Comparison of ENCODE assay signal across 1 cellular context in the genomic region with DNA sequence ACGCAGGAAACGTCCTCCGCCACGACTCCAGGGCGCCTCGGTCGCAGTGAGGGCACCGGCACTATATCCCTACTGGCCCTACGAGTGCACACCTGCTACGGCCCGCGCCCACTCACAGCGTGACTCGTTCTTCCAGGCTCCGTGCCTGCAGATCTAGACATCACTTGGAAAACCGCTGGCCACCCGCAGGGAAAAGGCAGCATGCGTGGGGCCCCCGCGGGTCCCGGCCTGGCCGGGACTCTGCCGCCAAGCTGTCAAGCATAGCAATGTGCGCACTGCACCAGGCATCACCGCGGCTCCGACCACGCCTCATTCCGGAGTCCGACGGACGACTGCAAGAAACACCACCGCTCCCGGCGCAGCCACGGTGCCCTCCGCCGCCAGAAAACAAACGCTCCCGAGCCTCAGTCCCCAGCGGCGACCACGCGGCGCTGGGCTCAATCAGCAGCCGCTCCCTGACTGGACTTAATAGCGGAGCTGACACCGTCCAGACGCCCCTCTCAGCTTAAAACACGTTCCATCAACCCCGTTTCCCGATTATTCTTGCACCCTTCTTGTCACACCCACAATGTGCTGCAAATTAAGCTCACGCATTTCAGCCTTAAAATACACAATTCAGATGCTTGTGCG.
A peak's percentile ranks its signal among the peaks of the same experiment; 100 is the strongest.
TF ChIP-seq lines count a peak whose summit lies in the region.

No MANE protein-coding gene starts in this region.

TF ChIP-seq in HepG2, 621 proteins besides CTCF, POLR2A, EP300 and RAD21 (continued from another document and continues in another):
- TF ChIP-seq, protein P1, sequence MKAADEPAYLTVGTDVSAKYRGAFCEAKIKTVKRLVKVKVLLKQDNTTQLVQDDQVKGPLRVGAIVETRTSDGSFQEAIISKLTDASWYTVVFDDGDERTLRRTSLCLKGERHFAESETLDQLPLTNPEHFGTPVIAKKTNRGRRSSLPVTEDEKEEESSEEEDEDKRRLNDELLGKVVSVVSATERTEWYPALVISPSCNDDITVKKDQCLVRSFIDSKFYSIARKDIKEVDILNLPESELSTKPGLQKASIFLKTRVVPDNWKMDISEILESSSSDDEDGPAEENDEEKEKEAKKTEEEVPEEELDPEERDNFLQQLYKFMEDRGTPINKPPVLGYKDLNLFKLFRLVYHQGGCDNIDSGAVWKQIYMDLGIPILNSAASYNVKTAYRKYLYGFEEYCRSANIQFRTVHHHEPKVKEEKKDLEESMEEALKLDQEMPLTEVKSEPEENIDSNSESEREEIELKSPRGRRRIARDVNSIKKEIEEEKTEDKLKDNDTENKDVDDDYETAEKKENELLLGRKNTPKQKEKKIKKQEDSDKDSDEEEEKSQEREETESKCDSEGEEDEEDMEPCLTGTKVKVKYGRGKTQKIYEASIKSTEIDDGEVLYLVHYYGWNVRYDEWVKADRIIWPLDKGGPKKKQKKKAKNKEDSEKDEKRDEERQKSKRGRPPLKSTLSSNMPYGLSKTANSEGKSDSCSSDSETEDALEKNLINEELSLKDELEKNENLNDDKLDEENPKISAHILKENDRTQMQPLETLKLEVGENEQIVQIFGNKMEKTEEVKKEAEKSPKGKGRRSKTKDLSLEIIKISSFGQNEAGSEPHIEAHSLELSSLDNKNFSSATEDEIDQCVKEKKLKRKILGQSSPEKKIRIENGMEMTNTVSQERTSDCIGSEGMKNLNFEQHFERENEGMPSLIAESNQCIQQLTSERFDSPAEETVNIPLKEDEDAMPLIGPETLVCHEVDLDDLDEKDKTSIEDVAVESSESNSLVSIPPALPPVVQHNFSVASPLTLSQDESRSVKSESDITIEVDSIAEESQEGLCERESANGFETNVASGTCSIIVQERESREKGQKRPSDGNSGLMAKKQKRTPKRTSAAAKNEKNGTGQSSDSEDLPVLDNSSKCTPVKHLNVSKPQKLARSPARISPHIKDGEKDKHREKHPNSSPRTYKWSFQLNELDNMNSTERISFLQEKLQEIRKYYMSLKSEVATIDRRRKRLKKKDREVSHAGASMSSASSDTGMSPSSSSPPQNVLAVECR (CRISPR knock-in tag; IDR thresholded peaks at IDR 0.05; ENCODE audit: borderline replicate concordance) = peak; percentile 76; the same call in 1 of the 2 replicates
- TF ChIP-seq ZNF713 (CRISPR knock-in tag; IDR thresholded peaks at IDR 0.05) (no peak), ZSCAN21 (CRISPR knock-in tag; IDR thresholded peaks at IDR 0.05; ENCODE audit: borderline replicate concordance) (no peak), MAF1 (CRISPR knock-in tag; IDR thresholded peaks at IDR 0.05; ENCODE audit: borderline replicate concordance) (no peak), ZMAT3 (CRISPR knock-in tag; conservative IDR thresholded peaks at IDR 0.05) (0 out of 2 replicates have a peak, but pooled peaks have one; percentile 71), FOXC1 (CRISPR knock-in tag; IDR thresholded peaks at IDR 0.05; ENCODE audit: borderline replicate concordance) (0 out of 2 replicates have a peak, but pooled peaks have one; percentile 25), FOXM1 (CRISPR knock-in tag; IDR thresholded peaks at IDR 0.05) (no peak), ZNF891 (CRISPR knock-in tag; IDR thresholded peaks at IDR 0.05) (0 out of 2 replicates have a peak, but pooled peaks have one; percentile 42), MED13 (CRISPR knock-in tag; IDR thresholded peaks at IDR 0.05) (peak; percentile 25; the same call in 1 of the 2 replicates), ZFY (CRISPR knock-in tag; IDR thresholded peaks at IDR 0.05) (peak; percentile 12; the same call in 1 of the 2 replicates), ZNF777 (CRISPR knock-in tag; IDR thresholded peaks at IDR 0.05) (peak; percentile 72; the same call in 1 of the 2 replicates), DMAP1 (CRISPR knock-in tag; IDR thresholded peaks at IDR 0.05) (no peak), HNF4G (IDR thresholded peaks at IDR 0.05; ENCODE audit: borderline replicate concordance, low read depth, low read length) (no peak), HNF4G (CRISPR knock-in tag; IDR thresholded peaks at IDR 0.05; ENCODE audit: borderline replicate concordance, low read depth) (peak; percentile 20; the same call in 1 of the 2 replicates), MXD4 (CRISPR knock-in tag; IDR thresholded peaks at IDR 0.05) (peak; percentile 83), ZNF335 (CRISPR knock-in tag; IDR thresholded peaks at IDR 0.05) (no peak), YEATS4 (CRISPR knock-in tag; IDR thresholded peaks at IDR 0.05; ENCODE audit: borderline replicate concordance) (0 out of 2 replicates have a peak, but pooled peaks have one; percentile 14), REXO4 (CRISPR knock-in tag; IDR thresholded peaks at IDR 0.05; ENCODE audit: borderline replicate concordance) (no peak), ZNF792 (CRISPR knock-in tag; IDR thresholded peaks at IDR 0.05) (0 out of 2 replicates have a peak, but pooled peaks have one; percentile 37), FOXA1 (IDR thresholded peaks at IDR 0.05) (no peak), FOXA1 (CRISPR knock-in tag; IDR thresholded peaks at IDR 0.05) (no peak), KDM2A (CRISPR knock-in tag; IDR thresholded peaks at IDR 0.05; ENCODE audit: borderline replicate concordance, low read depth) (peak; percentile 39; the same call in 1 of the 2 replicates), ZFX (CRISPR knock-in tag; IDR thresholded peaks at IDR 0.05; ENCODE audit: low read depth) (peak; percentile 38; the same call in 1 of the 2 replicates), ZFP90 (CRISPR knock-in tag; IDR thresholded peaks at IDR 0.05; ENCODE audit: borderline replicate concordance) (0 out of 2 replicates have a peak, but pooled peaks have one; percentile 71), BHLHE40 (IDR thresholded peaks at IDR 0.05; ENCODE audit: low read length) (no peak), ZNF605 (CRISPR knock-in tag; IDR thresholded peaks at IDR 0.05) (0 out of 2 replicates have a peak, but pooled peaks have one; percentile 38), ZNF205 (CRISPR knock-in tag; IDR thresholded peaks at IDR 0.05) (no peak), ZNF547 (CRISPR knock-in tag; IDR thresholded peaks at IDR 0.05) (peak; percentile 38; the same call in 1 of the 2 replicates), AGO2 (optimal IDR thresholded peaks at IDR 0.05; ENCODE audit: low read depth, low read length) (peak; percentile 17), ASH2L (IDR thresholded peaks at IDR 0.05; ENCODE audit: insufficient read length, low read depth, low read length) (peak; percentile 22), TAF1 (CRISPR knock-in tag; IDR thresholded peaks at IDR 0.05) (peak; percentile 35)
- TF ChIP-seq, protein P2, sequence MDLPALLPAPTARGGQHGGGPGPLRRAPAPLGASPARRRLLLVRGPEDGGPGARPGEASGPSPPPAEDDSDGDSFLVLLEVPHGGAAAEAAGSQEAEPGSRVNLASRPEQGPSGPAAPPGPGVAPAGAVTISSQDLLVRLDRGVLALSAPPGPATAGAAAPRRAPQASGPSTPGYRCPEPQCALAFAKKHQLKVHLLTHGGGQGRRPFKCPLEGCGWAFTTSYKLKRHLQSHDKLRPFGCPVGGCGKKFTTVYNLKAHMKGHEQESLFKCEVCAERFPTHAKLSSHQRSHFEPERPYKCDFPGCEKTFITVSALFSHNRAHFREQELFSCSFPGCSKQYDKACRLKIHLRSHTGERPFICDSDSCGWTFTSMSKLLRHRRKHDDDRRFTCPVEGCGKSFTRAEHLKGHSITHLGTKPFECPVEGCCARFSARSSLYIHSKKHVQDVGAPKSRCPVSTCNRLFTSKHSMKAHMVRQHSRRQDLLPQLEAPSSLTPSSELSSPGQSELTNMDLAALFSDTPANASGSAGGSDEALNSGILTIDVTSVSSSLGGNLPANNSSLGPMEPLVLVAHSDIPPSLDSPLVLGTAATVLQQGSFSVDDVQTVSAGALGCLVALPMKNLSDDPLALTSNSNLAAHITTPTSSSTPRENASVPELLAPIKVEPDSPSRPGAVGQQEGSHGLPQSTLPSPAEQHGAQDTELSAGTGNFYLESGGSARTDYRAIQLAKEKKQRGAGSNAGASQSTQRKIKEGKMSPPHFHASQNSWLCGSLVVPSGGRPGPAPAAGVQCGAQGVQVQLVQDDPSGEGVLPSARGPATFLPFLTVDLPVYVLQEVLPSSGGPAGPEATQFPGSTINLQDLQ (CRISPR knock-in tag; IDR thresholded peaks at IDR 0.05) = 0 out of 2 replicates have a peak, but pooled peaks have one; percentile 38
- TF ChIP-seq, protein P3, sequence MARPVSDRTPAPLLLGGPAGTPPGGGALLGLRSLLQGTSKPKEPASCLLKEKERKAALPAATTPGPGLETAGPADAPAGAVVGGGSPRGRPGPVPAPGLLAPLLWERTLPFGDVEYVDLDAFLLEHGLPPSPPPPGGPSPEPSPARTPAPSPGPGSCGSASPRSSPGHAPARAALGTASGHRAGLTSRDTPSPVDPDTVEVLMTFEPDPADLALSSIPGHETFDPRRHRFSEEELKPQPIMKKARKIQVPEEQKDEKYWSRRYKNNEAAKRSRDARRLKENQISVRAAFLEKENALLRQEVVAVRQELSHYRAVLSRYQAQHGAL (CRISPR knock-in tag; IDR thresholded peaks at IDR 0.05; ENCODE audit: not compliant biosample characterization) = peak; percentile 22
- TF ChIP-seq, protein P4, sequence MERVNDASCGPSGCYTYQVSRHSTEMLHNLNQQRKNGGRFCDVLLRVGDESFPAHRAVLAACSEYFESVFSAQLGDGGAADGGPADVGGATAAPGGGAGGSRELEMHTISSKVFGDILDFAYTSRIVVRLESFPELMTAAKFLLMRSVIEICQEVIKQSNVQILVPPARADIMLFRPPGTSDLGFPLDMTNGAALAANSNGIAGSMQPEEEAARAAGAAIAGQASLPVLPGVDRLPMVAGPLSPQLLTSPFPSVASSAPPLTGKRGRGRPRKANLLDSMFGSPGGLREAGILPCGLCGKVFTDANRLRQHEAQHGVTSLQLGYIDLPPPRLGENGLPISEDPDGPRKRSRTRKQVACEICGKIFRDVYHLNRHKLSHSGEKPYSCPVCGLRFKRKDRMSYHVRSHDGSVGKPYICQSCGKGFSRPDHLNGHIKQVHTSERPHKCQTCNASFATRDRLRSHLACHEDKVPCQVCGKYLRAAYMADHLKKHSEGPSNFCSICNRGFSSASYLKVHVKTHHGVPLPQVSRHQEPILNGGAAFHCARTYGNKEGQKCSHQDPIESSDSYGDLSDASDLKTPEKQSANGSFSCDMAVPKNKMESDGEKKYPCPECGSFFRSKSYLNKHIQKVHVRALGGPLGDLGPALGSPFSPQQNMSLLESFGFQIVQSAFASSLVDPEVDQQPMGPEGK (CRISPR knock-in tag; IDR thresholded peaks at IDR 0.05) = peak; percentile 5; the same call in 1 of the 2 replicates
- TF ChIP-seq, protein P5, sequence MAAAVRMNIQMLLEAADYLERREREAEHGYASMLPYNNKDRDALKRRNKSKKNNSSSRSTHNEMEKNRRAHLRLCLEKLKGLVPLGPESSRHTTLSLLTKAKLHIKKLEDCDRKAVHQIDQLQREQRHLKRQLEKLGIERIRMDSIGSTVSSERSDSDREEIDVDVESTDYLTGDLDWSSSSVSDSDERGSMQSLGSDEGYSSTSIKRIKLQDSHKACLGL (CRISPR knock-in tag; IDR thresholded peaks at IDR 0.05) = peak; percentile 80; the same call in 1 of the 2 replicates
- TF ChIP-seq, protein P6, sequence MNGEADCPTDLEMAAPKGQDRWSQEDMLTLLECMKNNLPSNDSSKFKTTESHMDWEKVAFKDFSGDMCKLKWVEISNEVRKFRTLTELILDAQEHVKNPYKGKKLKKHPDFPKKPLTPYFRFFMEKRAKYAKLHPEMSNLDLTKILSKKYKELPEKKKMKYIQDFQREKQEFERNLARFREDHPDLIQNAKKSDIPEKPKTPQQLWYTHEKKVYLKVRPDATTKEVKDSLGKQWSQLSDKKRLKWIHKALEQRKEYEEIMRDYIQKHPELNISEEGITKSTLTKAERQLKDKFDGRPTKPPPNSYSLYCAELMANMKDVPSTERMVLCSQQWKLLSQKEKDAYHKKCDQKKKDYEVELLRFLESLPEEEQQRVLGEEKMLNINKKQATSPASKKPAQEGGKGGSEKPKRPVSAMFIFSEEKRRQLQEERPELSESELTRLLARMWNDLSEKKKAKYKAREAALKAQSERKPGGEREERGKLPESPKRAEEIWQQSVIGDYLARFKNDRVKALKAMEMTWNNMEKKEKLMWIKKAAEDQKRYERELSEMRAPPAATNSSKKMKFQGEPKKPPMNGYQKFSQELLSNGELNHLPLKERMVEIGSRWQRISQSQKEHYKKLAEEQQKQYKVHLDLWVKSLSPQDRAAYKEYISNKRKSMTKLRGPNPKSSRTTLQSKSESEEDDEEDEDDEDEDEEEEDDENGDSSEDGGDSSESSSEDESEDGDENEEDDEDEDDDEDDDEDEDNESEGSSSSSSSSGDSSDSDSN (CRISPR knock-in tag; IDR thresholded peaks at IDR 0.05) = peak; percentile 79
- TF ChIP-seq, protein P7, sequence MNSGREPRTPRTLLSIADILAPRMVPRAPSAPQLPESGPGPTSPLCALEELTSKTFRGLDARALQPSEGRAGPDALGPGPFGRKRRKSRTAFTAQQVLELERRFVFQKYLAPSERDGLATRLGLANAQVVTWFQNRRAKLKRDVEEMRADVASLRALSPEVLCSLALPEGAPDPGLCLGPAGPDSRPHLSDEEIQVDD (CRISPR knock-in tag; IDR thresholded peaks at IDR 0.05; ENCODE audit: borderline replicate concordance) = 0 out of 2 replicates have a peak, but pooled peaks have one; percentile 39
- TF ChIP-seq, protein P8, sequence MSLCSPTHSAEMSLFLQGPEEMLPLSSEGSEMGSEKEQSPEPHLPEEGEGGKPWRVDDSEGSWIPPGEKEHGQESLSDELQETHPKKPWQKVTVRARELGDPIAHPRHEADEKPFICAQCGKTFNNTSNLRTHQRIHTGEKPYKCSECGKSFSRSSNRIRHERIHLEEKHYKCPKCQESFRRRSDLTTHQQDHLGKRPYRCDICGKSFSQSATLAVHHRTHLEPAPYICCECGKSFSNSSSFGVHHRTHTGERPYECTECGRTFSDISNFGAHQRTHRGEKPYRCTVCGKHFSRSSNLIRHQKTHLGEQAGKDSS (CRISPR knock-in tag; IDR thresholded peaks at IDR 0.05; ENCODE audit: borderline replicate concordance, low read depth) = no peak
- TF ChIP-seq, protein P9, sequence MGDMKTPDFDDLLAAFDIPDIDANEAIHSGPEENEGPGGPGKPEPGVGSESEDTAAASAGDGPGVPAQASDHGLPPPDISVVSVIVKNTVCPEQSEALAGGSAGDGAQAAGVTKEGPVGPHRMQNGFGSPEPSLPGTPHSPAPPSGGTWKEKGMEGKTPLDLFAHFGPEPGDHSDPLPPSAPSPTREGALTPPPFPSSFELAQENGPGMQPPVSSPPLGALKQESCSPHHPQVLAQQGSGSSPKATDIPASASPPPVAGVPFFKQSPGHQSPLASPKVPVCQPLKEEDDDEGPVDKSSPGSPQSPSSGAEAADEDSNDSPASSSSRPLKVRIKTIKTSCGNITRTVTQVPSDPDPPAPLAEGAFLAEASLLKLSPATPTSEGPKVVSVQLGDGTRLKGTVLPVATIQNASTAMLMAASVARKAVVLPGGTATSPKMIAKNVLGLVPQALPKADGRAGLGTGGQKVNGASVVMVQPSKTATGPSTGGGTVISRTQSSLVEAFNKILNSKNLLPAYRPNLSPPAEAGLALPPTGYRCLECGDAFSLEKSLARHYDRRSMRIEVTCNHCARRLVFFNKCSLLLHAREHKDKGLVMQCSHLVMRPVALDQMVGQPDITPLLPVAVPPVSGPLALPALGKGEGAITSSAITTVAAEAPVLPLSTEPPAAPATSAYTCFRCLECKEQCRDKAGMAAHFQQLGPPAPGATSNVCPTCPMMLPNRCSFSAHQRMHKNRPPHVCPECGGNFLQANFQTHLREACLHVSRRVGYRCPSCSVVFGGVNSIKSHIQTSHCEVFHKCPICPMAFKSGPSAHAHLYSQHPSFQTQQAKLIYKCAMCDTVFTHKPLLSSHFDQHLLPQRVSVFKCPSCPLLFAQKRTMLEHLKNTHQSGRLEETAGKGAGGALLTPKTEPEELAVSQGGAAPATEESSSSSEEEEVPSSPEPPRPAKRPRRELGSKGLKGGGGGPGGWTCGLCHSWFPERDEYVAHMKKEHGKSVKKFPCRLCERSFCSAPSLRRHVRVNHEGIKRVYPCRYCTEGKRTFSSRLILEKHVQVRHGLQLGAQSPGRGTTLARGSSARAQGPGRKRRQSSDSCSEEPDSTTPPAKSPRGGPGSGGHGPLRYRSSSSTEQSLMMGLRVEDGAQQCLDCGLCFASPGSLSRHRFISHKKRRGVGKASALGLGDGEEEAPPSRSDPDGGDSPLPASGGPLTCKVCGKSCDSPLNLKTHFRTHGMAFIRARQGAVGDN (CRISPR knock-in tag; IDR thresholded peaks at IDR 0.05) = peak; percentile 85
